24 cellular contexts compared by ENCODE assay signal in genomic region chr5:98734646-98735045, GRCh38. TPM values are rescaled to one million over a fixed set of nuclear protein-coding genes. Genes with fewer than 3 reads are reported as not detected.
DNase-seq lines count a peak whose midpoint lies in the region; ATAC-seq and TF ChIP-seq lines count a peak whose summit lies in the region.
"Had no signal": no experiment of that assay in that cellular context is flagged by ENCODE, and none has a peak within 500 bp of the region (broad histone marks: within the 10 kb centered on the region; RNA-seq: fewer than 3 reads in every experiment).

No MANE protein-coding gene starts in this region.

- in situ Hi-C loops in transverse colon (cut with MboI; ENCODE audit: low pct_ligation_motif_present in 1 of 4, low pct_unique_long_range_greater_than_20kb in 1 of 4, low sequenced_read_pairs in 3 of 4), result no loop called here

- H3K9me3 Mint-ChIP-seq in mesothelial cell of epicardium, result peaks cover 9% of the 10 kb centered on the region

- TF ChIP-seq CTCF in OCI-LY7 (conservative IDR thresholded peaks at IDR 0.05; ENCODE audit: low read length) (peak; percentile 46; the same call in 1 of the 2 replicates), fibroblast of villous mesenchyme (IDR thresholded peaks at IDR 0.05; ENCODE audit: insufficient read depth, low read depth, low read length) (peak; percentile 19), mesothelial cell of epicardium (IDR thresholded peaks at IDR 0.05; ENCODE audit: unreplicated experiment) (no peak), transverse colon (IDR thresholded peaks at IDR 0.05) (no peak)

- no peak overlapping the region for H3K4me3 Mint-ChIP-seq in mesothelial cell of epicardium
- H3K4me3 Mint-ChIP-seq: stimulated activated naive CD8-positive, alpha-beta T cell treated with anti-CD3 and anti-CD28 coated beads, Interleukin-15, Interleukin-2, amounts not matched to agents 100 ng/mL and 50 ng/mL, for 24 hours had no signal

- no peak for TF ChIP-seq POLR2A in transverse colon (IDR thresholded peaks at IDR 0.05)

- H3K4me1 ChIP-seq in OCI-LY7 (ENCODE audit: insufficient read depth, low read length, poor library complexity, severe bottlenecking) (no peaks in the 10 kb centered on the region), transverse colon (no peaks in the 10 kb centered on the region)
- H3K4me1 ChIP-seq: colonic mucosa, heart left ventricle, left ventricle myocardium inferior, psoas muscle had no signal

- H3K27ac ChIP-seq in OCI-LY7 (ENCODE audit: low read depth, low read length, poor library complexity, severe bottlenecking), result no peak overlapping the region
- no peak overlapping the region for H3K27ac ChIP-seq in transverse colon
- H3K27ac ChIP-seq: colonic mucosa, heart left ventricle, left ventricle myocardium inferior, psoas muscle, SJCRH30, skin epidermis had no signal

- no peaks in the 10 kb centered on the region for H3K27me3 ChIP-seq in transverse colon
- H3K27me3 ChIP-seq: colonic mucosa, SJCRH30 had no signal

- DNase-seq in DMS53 (lab: John Stamatoyannopoulos, UW) (peak; percentile 19), DMS53 treated with DMSO at 0.1 percent for 48 hours (lab: John Stamatoyannopoulos, UW; ENCODE audit: unreplicated experiment) (no peak), OCI-LY7 (ENCODE audit: low spot score) (peak; percentile 2), fibroblast of villous mesenchyme (ENCODE audit: low read depth) (no peak), mesothelial cell of epicardium (ENCODE audit: low spot score in 2 of 2, unreplicated experiment in 2 of 2) (no peak), transverse colon (no peak)
- DNase-seq in activated effector memory CD4-positive, alpha-beta T cell treated with Interleukin-2 at 50 U/mL for 16 hours, result no peak
- DNase-seq: activated CD4-positive, alpha-beta T cell treated with anti-CD3 and anti-CD28 coated beads, Interleukin-2, amount 50 U/mL, for 4 hours; activated CD8-positive, alpha-beta memory T cell treated with anti-CD3 and anti-CD28 coated beads, Interleukin-2, amount 50 U/mL, for 48 hours; activated effector memory CD4-positive, alpha-beta T cell treated with anti-CD3 and anti-CD28 coated beads, Interleukin-2, amount 50 U/mL, for 16 hours; colonic mucosa; GDM1; HCEC 1CT; heart left ventricle; left ventricle myocardium inferior; NCI-H1417 treated with DMSO at 0.1 percent for 48 hours; NCI-H526 treated with DMSO at 0.1 percent for 48 hours; psoas muscle; SJCRH30; stimulated activated CD4-positive, alpha-beta T cell treated with anti-CD3 and anti-CD28 coated beads, Interleukin-4, amount 100 ng/mL, for 1 hour; trophoblast cell had no signal

- H3K4me3 ChIP-seq in OCI-LY7 (ENCODE audit: low read depth, low read length, poor library complexity, severe bottlenecking) (no peak overlapping the region), fibroblast of villous mesenchyme (ENCODE audit: low read depth, low read length) (no peak overlapping the region), transverse colon (no peak overlapping the region)
- H3K4me3 ChIP-seq: colonic mucosa, heart left ventricle, left ventricle myocardium inferior, psoas muscle, SJCRH30, skin epidermis had no signal

- no peak overlapping the region for H3K27ac Mint-ChIP-seq in mesothelial cell of epicardium
- H3K27ac Mint-ChIP-seq: stimulated activated naive CD8-positive, alpha-beta T cell treated with anti-CD3 and anti-CD28 coated beads, Interleukin-15, Interleukin-2, amounts not matched to agents 100 ng/mL and 50 ng/mL, for 24 hours had no signal

- BruUV-seq in OCI-LY7 (replicated peaks; lab: Mats Ljungman, UMichigan), result no TSS peak

- CTCF ChIA-PET in OCI-LY7 (lab: Charles Lee; ENCODE audit: unreplicated experiment), result no interaction called here

- POLR2A ChIA-PET in OCI-LY7 (lab: Charles Lee), result interaction anchor here (0.7 kb wide), 2 partner anchors 56 to 369 kb away, joined by 3 read pairs; no protein-coding TSS in a partner anchor

- no peak for ATAC-seq in GM19324 (IDR thresholded peaks at IDR 0.05; ENCODE audit: low FRiP score, unreplicated experiment)
- ATAC-seq: heart left ventricle, psoas muscle had no signal

- intact Hi-C loops in OCI-LY7 (cut with micrococcal nuclease; ENCODE audit: unreplicated experiment) (no loop called here), transverse colon (cut with DNase I; ENCODE audit: low total_unique reads) (no loop called here)

- H2AFZ ChIP-seq in OCI-LY7 (ENCODE audit: low read length), result no peak overlapping the region

- H3K4me1 Mint-ChIP-seq in mesothelial cell of epicardium, result no peaks in the 10 kb centered on the region

- no peaks in the 10 kb centered on the region for H3K79me2 ChIP-seq in OCI-LY7 (ENCODE audit: insufficient read depth, low read depth, low read length)

- H3K9me3 ChIP-seq in OCI-LY7 (ENCODE audit: low read length) (no peaks in the 10 kb centered on the region), transverse colon (no peaks in the 10 kb centered on the region)
- H3K9me3 ChIP-seq: colonic mucosa, psoas muscle had no signal

- no peaks in the 10 kb centered on the region for H3K36me3 Mint-ChIP-seq in mesothelial cell of epicardium

- TF ChIP-seq EP300 in transverse colon (IDR thresholded peaks at IDR 0.05; ENCODE audit: low read depth), result no peak

- no peak overlapping the region for H3K4me2 ChIP-seq in OCI-LY7 (ENCODE audit: low read length)

- no peaks in the 10 kb centered on the region for H3K36me3 ChIP-seq in OCI-LY7 (ENCODE audit: insufficient read depth, low read length)
- no peaks in the 10 kb centered on the region for H3K36me3 ChIP-seq in transverse colon
- H3K36me3 ChIP-seq: colonic mucosa, heart left ventricle, left ventricle myocardium inferior, SJCRH30 had no signal

- no peaks in the 10 kb centered on the region for H4K20me1 ChIP-seq in OCI-LY7 (ENCODE audit: insufficient read depth, low read length)

- H3K27me3 Mint-ChIP-seq in mesothelial cell of epicardium (ENCODE audit: low read depth), result no peaks in the 10 kb centered on the region

- no peaks in the 10 kb centered on the region for H3K9me2 ChIP-seq in OCI-LY7 (ENCODE audit: insufficient read depth, low read length)

RNA-seq across cellular contexts. Expression of gene RGMB, which starts 38.8 kb away (rescaled TPM):
- total RNA-seq in OCI-LY7 (2014; rRNA removed; shearing (Covaris generic)), result 9.2 and 9.3 TPM in 2 replicates
- total RNA-seq in OCI-LY7 (2022) (11.2 and 15.0 TPM in 2 replicates), fibroblast of villous mesenchyme (94.1 and 101 TPM in 2 replicates), mesothelial cell of epicardium (11.0 to 11.8 TPM (median 11.1 TPM) in 3 replicates), transverse colon (100 to 1,000 TPM in 1 of 4 donors, 10 to 100 TPM in 3; 39.0 to 125 (median 50.3) TPM)

Comparison
In these comparisons a context has a peak if more than half of its experiments do, and no peak if none do; other contexts are left out.
1. DNase-seq: peak in DMS53 (single experiment) and OCI-LY7 (single experiment); none in DMS53 treated with DMSO at 0.1 percent for 48 hours (single experiment), fibroblast of villous mesenchyme (single experiment), mesothelial cell of epicardium (0 of 2), activated effector memory CD4-positive, alpha-beta T cell treated with Interleukin-2 at 50 U/mL for 16 hours (single experiment) and transverse colon (single experiment).
2. CTCF ChIP-seq: peak in OCI-LY7 (single experiment) and fibroblast of villous mesenchyme (single experiment); none in mesothelial cell of epicardium (single experiment) and transverse colon (0 of 5).